ENCODE assay signal across 8 cellular contexts in genomic region chr12:57238854-57239554, GRCh38. TPM values are rescaled to one million over a fixed set of nuclear protein-coding genes. Genes with fewer than 3 reads are reported as not detected.
DNase-seq lines count a peak whose midpoint lies in the region; ATAC-seq and TF ChIP-seq lines count a peak whose summit lies in the region.

No MANE protein-coding gene starts in this region.

- TF ChIP-seq EP300 in neural cell (conservative IDR thresholded peaks at IDR 0.05; ENCODE audit: poor library complexity, severe bottlenecking) = no peak

- peaks cover 58% of the 10 kb centered on the region for H3K27me3 Mint-ChIP-seq in stimulated activated naive CD8-positive, alpha-beta T cell treated with anti-CD3 and anti-CD28 coated beads, Interleukin-15, Interleukin-2, amounts not matched to agents 100 ng/mL and 50 ng/mL, for 24 hours

- no peaks in the 10 kb centered on the region for H3K9me2 ChIP-seq in neural cell (ENCODE audit: insufficient read depth, low read length)

- H3K79me2 ChIP-seq in neural cell (replicated peaks; ENCODE audit: insufficient read depth, low read length) = no peaks in the 10 kb centered on the region

- no peaks in the 10 kb centered on the region for H4K20me1 ChIP-seq in neural cell (ENCODE audit: insufficient read depth)

- peaks cover 0 to 42% of the 10 kb centered on the region in 2 donors for H3K27me3 ChIP-seq in Peyer's patch
- peaks cover 68% of the 10 kb centered on the region for H3K27me3 ChIP-seq in neural cell (ENCODE audit: insufficient read depth, low read depth, low read length)

- peak overlapping the region; percentile 51 for H3K4me2 ChIP-seq in neural cell (ENCODE audit: low read length)

- peak overlapping the region; percentile 65 for H3K4me3 ChIP-seq in Jurkat, Clone E6-1 (ENCODE audit: low read length)
- H3K4me3 ChIP-seq in Peyer's patch (peak overlapping the region; percentile 19 to 59 (median 52)), fibroblast of pulmonary artery (replicated peaks; ENCODE audit: low read depth, low read length) (peak overlapping the region; percentile 61), neural cell (ENCODE audit: low read length) (peak overlapping the region; percentile 79)

- peak; percentile 50 for ATAC-seq in GM21515 (IDR thresholded peaks at IDR 0.05; ENCODE audit: unreplicated experiment)

- TF ChIP-seq POLR2A in Peyer's patch (IDR thresholded peaks at IDR 0.05) = no peak

- H3K4me1 Mint-ChIP-seq in stimulated activated naive CD8-positive, alpha-beta T cell treated with anti-CD3 and anti-CD28 coated beads, Interleukin-15, Interleukin-2, amounts not matched to agents 100 ng/mL and 50 ng/mL, for 24 hours (ENCODE audit: low read depth) = peaks cover 84% of the 10 kb centered on the region

- H3K9me3 ChIP-seq in Peyer's patch (no peaks in the 10 kb centered on the region), neural cell (ENCODE audit: low read length) (no peaks in the 10 kb centered on the region)

- TF ChIP-seq RAD21 in neural cell (conservative IDR thresholded peaks at IDR 0.05) = peak; percentile 79

- H3K27ac Mint-ChIP-seq in stimulated activated naive CD8-positive, alpha-beta T cell treated with anti-CD3 and anti-CD28 coated beads, Interleukin-15, Interleukin-2, amounts not matched to agents 100 ng/mL and 50 ng/mL, for 24 hours = peak overlapping the region; percentile 56

- no peaks in the 10 kb centered on the region for H3K9me3 Mint-ChIP-seq in stimulated activated naive CD8-positive, alpha-beta T cell treated with anti-CD3 and anti-CD28 coated beads, Interleukin-15, Interleukin-2, amounts not matched to agents 100 ng/mL and 50 ng/mL, for 24 hours

- H2AFZ ChIP-seq in neural cell (ENCODE audit: low read depth, low read length) = peak overlapping the region; percentile 46

- no peaks in the 10 kb centered on the region for H3F3A ChIP-seq in neural cell (ENCODE audit: insufficient read depth, low read length, poor library complexity, severe bottlenecking)

- peak overlapping the region; percentile 88 for H3K4me3 Mint-ChIP-seq in stimulated activated naive CD8-positive, alpha-beta T cell treated with anti-CD3 and anti-CD28 coated beads, Interleukin-15, Interleukin-2, amounts not matched to agents 100 ng/mL and 50 ng/mL, for 24 hours

- H3K36me3 ChIP-seq in Peyer's patch = peaks cover 0 to under 1% (median 0%) of the 10 kb centered on the region in 3 donors
- no peaks in the 10 kb centered on the region for H3K36me3 ChIP-seq in neural cell (ENCODE audit: insufficient read depth, low read length)

- peaks cover 5 to 76% (median 51%) of the 10 kb centered on the region in 4 donors for H3K4me1 ChIP-seq in Peyer's patch

- peaks cover 12% of the 10 kb centered on the region for H3K36me3 Mint-ChIP-seq in stimulated activated naive CD8-positive, alpha-beta T cell treated with anti-CD3 and anti-CD28 coated beads, Interleukin-15, Interleukin-2, amounts not matched to agents 100 ng/mL and 50 ng/mL, for 24 hours (ENCODE audit: low read depth)

- peak overlapping the region in 1 of 4 donors; percentile 14 for H3K27ac ChIP-seq in Peyer's patch
- H3K27ac ChIP-seq in neural cell (ENCODE audit: low read length) = peak overlapping the region; percentile 92

- DNase-seq in DMS53 treated with DMSO at 0.1 percent for 48 hours (lab: John Stamatoyannopoulos, UW; ENCODE audit: unreplicated experiment) = peak; percentile 92
- DNase-seq in Jurkat, Clone E6-1 (ENCODE audit: low read depth, low spot score) = peak; percentile 67
- peak; percentile 81 to 94 (median 93) for DNase-seq in Peyer's patch
- peak; percentile 75 to 84 for DNase-seq in activated T-helper 1 cell treated with anti-CD3 and anti-CD28 coated beads, Interleukin-2, amount 50 U/mL, for 16 hours (ENCODE audit: low read depth in 1 of 2, low spot score in 1 of 2)
- DNase-seq in fibroblast of pulmonary artery (ENCODE audit: low read depth) = peak; percentile 87

- H3K9ac ChIP-seq in neural cell (ENCODE audit: low read length) = peak overlapping the region; percentile 98

- TF ChIP-seq CTCF in Peyer's patch (IDR thresholded peaks at IDR 0.05) (peak; percentile 100), fibroblast of pulmonary artery (IDR thresholded peaks at IDR 0.05; ENCODE audit: low read length, missing control alignments) (no peak), neural cell (IDR thresholded peaks at IDR 0.05; ENCODE audit: poor library complexity, severe bottlenecking) (peak; percentile 100)

TF ChIP-seq in neural cell, 6 proteins besides CTCF, POLR2A, EP300 and RAD21:
- TF ChIP-seq, protein P1, sequence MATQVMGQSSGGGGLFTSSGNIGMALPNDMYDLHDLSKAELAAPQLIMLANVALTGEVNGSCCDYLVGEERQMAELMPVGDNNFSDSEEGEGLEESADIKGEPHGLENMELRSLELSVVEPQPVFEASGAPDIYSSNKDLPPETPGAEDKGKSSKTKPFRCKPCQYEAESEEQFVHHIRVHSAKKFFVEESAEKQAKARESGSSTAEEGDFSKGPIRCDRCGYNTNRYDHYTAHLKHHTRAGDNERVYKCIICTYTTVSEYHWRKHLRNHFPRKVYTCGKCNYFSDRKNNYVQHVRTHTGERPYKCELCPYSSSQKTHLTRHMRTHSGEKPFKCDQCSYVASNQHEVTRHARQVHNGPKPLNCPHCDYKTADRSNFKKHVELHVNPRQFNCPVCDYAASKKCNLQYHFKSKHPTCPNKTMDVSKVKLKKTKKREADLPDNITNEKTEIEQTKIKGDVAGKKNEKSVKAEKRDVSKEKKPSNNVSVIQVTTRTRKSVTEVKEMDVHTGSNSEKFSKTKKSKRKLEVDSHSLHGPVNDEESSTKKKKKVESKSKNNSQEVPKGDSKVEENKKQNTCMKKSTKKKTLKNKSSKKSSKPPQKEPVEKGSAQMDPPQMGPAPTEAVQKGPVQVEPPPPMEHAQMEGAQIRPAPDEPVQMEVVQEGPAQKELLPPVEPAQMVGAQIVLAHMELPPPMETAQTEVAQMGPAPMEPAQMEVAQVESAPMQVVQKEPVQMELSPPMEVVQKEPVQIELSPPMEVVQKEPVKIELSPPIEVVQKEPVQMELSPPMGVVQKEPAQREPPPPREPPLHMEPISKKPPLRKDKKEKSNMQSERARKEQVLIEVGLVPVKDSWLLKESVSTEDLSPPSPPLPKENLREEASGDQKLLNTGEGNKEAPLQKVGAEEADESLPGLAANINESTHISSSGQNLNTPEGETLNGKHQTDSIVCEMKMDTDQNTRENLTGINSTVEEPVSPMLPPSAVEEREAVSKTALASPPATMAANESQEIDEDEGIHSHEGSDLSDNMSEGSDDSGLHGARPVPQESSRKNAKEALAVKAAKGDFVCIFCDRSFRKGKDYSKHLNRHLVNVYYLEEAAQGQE (IDR thresholded peaks at IDR 0.05; ENCODE audit: borderline replicate concordance) = no peak
- TF ChIP-seq TAF1 (IDR thresholded peaks at IDR 0.05; ENCODE audit: low read depth) (peak; percentile 62), EZH2 (IDR thresholded peaks at IDR 0.05; ENCODE audit: borderline replicate concordance, insufficient read depth, low read length, poor library complexity, severe bottlenecking) (no peak), MXI1 (conservative IDR thresholded peaks at IDR 0.05; ENCODE audit: poor library complexity, severe bottlenecking) (peak; percentile 25), SMC3 (conservative IDR thresholded peaks at IDR 0.05; ENCODE audit: poor library complexity) (peak; percentile 77), POLR2AphosphoS5 (IDR thresholded peaks at IDR 0.05) (no peak)
TF ChIP-seq in neural cell: peak in this region for 3.

RNA-seq across cellular contexts. Expression of gene SHMT2, which starts 9.5 kb away (rescaled TPM):
- polyA plus RNA-seq in Jurkat, Clone E6-1 (2012; ENCODE audit: insufficient read depth, insufficient read length) = 205 TPM
- 10 to 100 TPM; 34.4 to 72.6 (median 36.3) TPM for total RNA-seq in Peyer's patch
- polyA plus RNA-seq in neural cell = 38.2 and 42.2 TPM in 2 replicates
- 19.0 and 22.9 TPM in 2 replicates for polyA minus RNA-seq in neural cell

RNA-seq across cellular contexts. Expression of gene STAC3, which starts 12.0 kb away (rescaled TPM):
- polyA plus RNA-seq in Jurkat, Clone E6-1 (2012; ENCODE audit: insufficient read depth, insufficient read length) = 9.1 TPM
- total RNA-seq in Peyer's patch = 1 to 10 TPM; 1.9 to 6.6 (median 2.4) TPM
- polyA plus RNA-seq in neural cell = 1.3 and 2.9 TPM in 2 replicates
- polyA minus RNA-seq in neural cell = 0.49 and 0.93 TPM in 2 replicates

RNA-seq across cellular contexts. Expression of gene NXPH4, which starts 22.4 kb away (rescaled TPM):
- 6.3 TPM for polyA plus RNA-seq in Jurkat, Clone E6-1 (2012; ENCODE audit: insufficient read depth, insufficient read length)
- not detected for total RNA-seq in Peyer's patch
- polyA plus RNA-seq in neural cell = 0.53 TPM in 1 of 2 replicates, not detected in the other
- not detected in 2 replicates for polyA minus RNA-seq in neural cell
